36 cellular contexts compared by ENCODE assay signal in the genomic region with DNA sequence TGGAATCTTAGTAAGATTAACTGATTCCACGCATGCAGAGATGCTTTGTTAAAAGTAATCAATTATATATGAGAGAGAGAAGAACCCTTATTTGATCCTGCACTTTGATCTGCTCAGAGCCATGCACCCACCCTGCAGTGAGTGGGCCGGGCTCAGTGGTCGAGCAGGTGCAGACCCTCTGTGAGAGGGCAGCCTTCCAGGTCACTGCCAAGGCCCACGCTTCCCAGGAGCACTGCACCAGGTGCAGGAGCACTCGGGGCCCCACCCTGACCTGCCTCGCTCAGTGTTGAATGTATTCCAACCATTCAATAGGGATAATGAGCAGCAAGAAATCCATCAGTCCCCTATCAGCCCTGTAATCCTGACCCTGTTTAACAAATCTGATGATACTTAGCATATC.
"Had no signal": no experiment of that assay in that cellular context is flagged by ENCODE, and none has a peak within 500 bp of the region (broad histone marks: within the 10 kb centered on the region; RNA-seq: fewer than 3 reads in every experiment).

No MANE protein-coding gene starts in this region.

- H3K27ac ChIP-seq: KMS-11 had no signal

- H3K9ac ChIP-seq: KMS-11 had no signal

- DNase-seq: Karpas-422, Kasumi-1, KG1, MG63, MM.1S, MV-4-11, NCI-H1048, NCI-H1092, NCI-H1092 treated with DMSO at 0.1 percent for 48 hours, NCI-H1105, NCI-H1105 treated with DMSO at 0.1 percent for 48 hours, NCI-H1417, NCI-H1417 treated with DMSO at 0.1 percent for 48 hours, NCI-H1436, NCI-H1436 treated with DMSO at 0.1 percent for 48 hours, NCI-H146, NCI-H1694, NCI-H1694 treated with DMSO at 0.1 percent for 48 hours, NCI-H187, NCI-H187 treated with DMSO at 0.1 percent for 48 hours, NCI-H1930, NCI-H2029, NCI-H2029 treated with DMSO at 0.1 percent for 48 hours, NCI-H2081, NCI-H2081 treated with DMSO at 0.1 percent for 48 hours, NCI-H2107, NCI-H2171, NCI-H2171 treated with DMSO at 0.1 percent for 48 hours, NCI-H2227 treated with DMSO at 0.1 percent for 48 hours, NCI-H226, NCI-H345, NCI-H446, NCI-H446 treated with DMSO at 0.1 percent for 48 hours, NCI-H510A, NCI-H510A treated with DMSO at 0.1 percent for 48 hours had no signal

- H3K9me3 ChIP-seq: MG63 had no signal

- H3K36me3 ChIP-seq: MG63 had no signal

- H3K4me3 ChIP-seq: MG63 had no signal

- H3K27me3 ChIP-seq: MG63 had no signal
